Comparison of ENCODE assay signal across 17 cellular contexts in genomic region chr7:157797361-157797760, GRCh38.
DNase-seq lines count a peak whose midpoint lies in the region; ATAC-seq and TF ChIP-seq lines count a peak whose summit lies in the region.
"Had no signal": no experiment of that assay in that cellular context is flagged by ENCODE, and none has a peak within 500 bp of the region (broad histone marks: within the 10 kb centered on the region; RNA-seq: fewer than 3 reads in every experiment).

No MANE protein-coding gene starts in this region.

- H3K27ac ChIP-seq in brain microvascular endothelial cell (no peak overlapping the region), mesendoderm (ENCODE audit: low read depth, low read length) (no peak overlapping the region)
- H3K27ac ChIP-seq: BLaER1 treated with 17β-estradiol and CSF1 and Interleukin-3, amounts not matched to agents 10 nM and 100 nM; GM23248 had no signal

- no peak overlapping the region for H2BK15ac ChIP-seq in mesendoderm (replicated peaks; ENCODE audit: low read depth)

- no CpG with 5 or more reads among the region's 12 CpGs for WGBS in mesendoderm (ENCODE audit: extremely low coverage, insufficient coverage, low lambda C conversion rate)

- no peak overlapping the region for H2BK5ac ChIP-seq in mesendoderm (ENCODE audit: low read length)

- H3K56ac ChIP-seq in mesendoderm (ENCODE audit: low read length): no peak overlapping the region

- no peak overlapping the region for H4K8ac ChIP-seq in mesendoderm (ENCODE audit: low read depth, low read length)

- no peaks in the 10 kb centered on the region for H3K27me3 ChIP-seq in brain microvascular endothelial cell (replicated peaks)
- no peaks in the 10 kb centered on the region for H3K27me3 ChIP-seq in mesendoderm (ENCODE audit: insufficient read depth, low read length, poor library complexity)

- H3K23ac ChIP-seq in mesendoderm (ENCODE audit: low read length): no peak overlapping the region

- no peak for ATAC-seq in HG02938 (IDR thresholded peaks at IDR 0.05; ENCODE audit: unreplicated experiment)
- ATAC-seq in activated CD8-positive, alpha-beta T cell treated with anti-CD3 and anti-CD28 coated beads, Interleukin-2, amount 10 ng/mL, durations not matched to agents 7 days and 5 days: no peak
- ATAC-seq: CD8-positive, alpha-beta T cell; HepG2 had no signal

- no peak overlapping the region for H3K27ac Mint-ChIP-seq in activated CD8-positive, alpha-beta T cell treated with anti-CD3 and anti-CD28 coated beads, Interleukin-2, amount 10 ng/mL, durations not matched to agents 7 days and 5 days
- H3K27ac Mint-ChIP-seq in T-helper 2 cell treated with Interferon-gamma antibody and Interleukin-4, amounts not matched to agents 5 μg/mL and 100 μg/mL, for 36 hours: no peak overlapping the region
- H3K27ac Mint-ChIP-seq: B cell; CD8-positive, alpha-beta T cell; IgD-negative memory B cell had no signal

- TF ChIP-seq CTCF in brain microvascular endothelial cell (IDR thresholded peaks at IDR 0.05; ENCODE audit: low read depth, low read length, missing control alignments): no peak
- TF ChIP-seq CTCF in GM10266 (IDR thresholded peaks at IDR 0.05; ENCODE audit: control insufficient read depth, insufficient read depth, low read depth, missing control alignments): no peak

- no peak overlapping the region for H3K4me3 ChIP-seq in brain microvascular endothelial cell (ENCODE audit: low read depth, low read length)
- H3K4me3 ChIP-seq in mesendoderm (ENCODE audit: low read length): no peak overlapping the region
- H3K4me3 ChIP-seq: BLaER1 treated with 17β-estradiol and CSF1 and Interleukin-3, amounts not matched to agents 10 nM and 100 nM; GM23248 had no signal

- H3K18ac ChIP-seq in mesendoderm (ENCODE audit: low read length): no peak overlapping the region

- H3K36me3 ChIP-seq in brain microvascular endothelial cell (replicated peaks) (no peaks in the 10 kb centered on the region), mesendoderm (ENCODE audit: control insufficient read depth, insufficient read depth, low read length) (no peaks in the 10 kb centered on the region)
- H3K36me3 ChIP-seq: BLaER1 treated with 17β-estradiol and CSF1 and Interleukin-3, amounts not matched to agents 10 nM and 100 nM had no signal

- no peaks in the 10 kb centered on the region for H3K27me3 Mint-ChIP-seq in activated CD8-positive, alpha-beta T cell treated with anti-CD3 and anti-CD28 coated beads, Interleukin-2, amount 10 ng/mL, durations not matched to agents 7 days and 5 days (ENCODE audit: low read depth)
- H3K27me3 Mint-ChIP-seq in T-helper 2 cell treated with Interferon-gamma antibody and Interleukin-4, amounts not matched to agents 5 μg/mL and 100 μg/mL, for 36 hours (ENCODE audit: low read depth): no peaks in the 10 kb centered on the region
- H3K27me3 Mint-ChIP-seq: B cell, IgD-negative memory B cell had no signal

- H2AK5ac ChIP-seq in mesendoderm (ENCODE audit: low read length): no peak overlapping the region

- H3K4me3 Mint-ChIP-seq in activated CD8-positive, alpha-beta T cell treated with anti-CD3 and anti-CD28 coated beads, Interleukin-2, amount 10 ng/mL, durations not matched to agents 7 days and 5 days: no peak overlapping the region
- no peak overlapping the region for H3K4me3 Mint-ChIP-seq in T-helper 2 cell treated with Interferon-gamma antibody and Interleukin-4, amounts not matched to agents 5 μg/mL and 100 μg/mL, for 36 hours
- H3K4me3 Mint-ChIP-seq: B cell; CD8-positive, alpha-beta T cell; IgD-negative memory B cell had no signal

- no peaks in the 10 kb centered on the region for H3K79me2 ChIP-seq in mesendoderm (ENCODE audit: control insufficient read depth, insufficient read depth, low read length)

- H3K9me3 Mint-ChIP-seq in activated CD8-positive, alpha-beta T cell treated with anti-CD3 and anti-CD28 coated beads, Interleukin-2, amount 10 ng/mL, durations not matched to agents 7 days and 5 days (ENCODE audit: insufficient read depth): no peaks in the 10 kb centered on the region
- H3K9me3 Mint-ChIP-seq in T-helper 2 cell treated with Interferon-gamma antibody and Interleukin-4, amounts not matched to agents 5 μg/mL and 100 μg/mL, for 36 hours: no peaks in the 10 kb centered on the region
- H3K9me3 Mint-ChIP-seq: CD8-positive, alpha-beta T cell had no signal

- H2BK120ac ChIP-seq in mesendoderm (ENCODE audit: low read depth, low read length): no peak overlapping the region

- no peak overlapping the region for H3K4me2 ChIP-seq in mesendoderm (ENCODE audit: low read length)
- H3K4me2 ChIP-seq: BLaER1 treated with 17β-estradiol and CSF1 and Interleukin-3, amounts not matched to agents 10 nM and 100 nM had no signal

- H3K4me1 ChIP-seq in mesendoderm (ENCODE audit: control insufficient read depth, low read depth, low read length): no peaks in the 10 kb centered on the region

- H4K5ac ChIP-seq in mesendoderm (ENCODE audit: low read length): no peak overlapping the region

- peak; percentile 16 for DNase-seq in ELF-1 (ENCODE audit: low read depth, low spot score)
- peak; percentile 14 for DNase-seq in brain microvascular endothelial cell
- peak; percentile 78 for DNase-seq in islet precursor cell
- peak; percentile 67 for DNase-seq in mesendoderm
- DNase-seq in activated CD8-positive, alpha-beta T cell treated with anti-CD3 and anti-CD28 coated beads, Interleukin-2, amount 10 ng/mL, durations not matched to agents 7 days and 5 days: no peak
- no peak for DNase-seq in GM10266 (ENCODE audit: extremely low spot score)
- DNase-seq in T-helper 2 cell treated with Interferon-gamma antibody and Interleukin-4, amounts not matched to agents 5 μg/mL and 100 μg/mL, for 36 hours (ENCODE audit: low spot score): no peak
- DNase-seq: Calu3; CD8-positive, alpha-beta T cell; DMS79 treated with DMSO at 0.1 percent for 48 hours; GM23248; HCEC 1CT had no signal

- H3K36me3 Mint-ChIP-seq in activated CD8-positive, alpha-beta T cell treated with anti-CD3 and anti-CD28 coated beads, Interleukin-2, amount 10 ng/mL, durations not matched to agents 7 days and 5 days (ENCODE audit: low read depth): no peaks in the 10 kb centered on the region
- H3K36me3 Mint-ChIP-seq in T-helper 2 cell treated with Interferon-gamma antibody and Interleukin-4, amounts not matched to agents 5 μg/mL and 100 μg/mL, for 36 hours (ENCODE audit: low read depth): no peaks in the 10 kb centered on the region
- H3K36me3 Mint-ChIP-seq: CD8-positive, alpha-beta T cell; IgD-negative memory B cell had no signal

- in situ Hi-C loops in brain microvascular endothelial cell (cut with HindIII; ENCODE audit: low pct_ligation_motif_present, low sequenced_read_pairs): no loop called here

- H3K4me1 Mint-ChIP-seq in activated CD8-positive, alpha-beta T cell treated with anti-CD3 and anti-CD28 coated beads, Interleukin-2, amount 10 ng/mL, durations not matched to agents 7 days and 5 days (ENCODE audit: low read depth): no peaks in the 10 kb centered on the region
- H3K4me1 Mint-ChIP-seq in T-helper 2 cell treated with Interferon-gamma antibody and Interleukin-4, amounts not matched to agents 5 μg/mL and 100 μg/mL, for 36 hours (ENCODE audit: low read depth): no peaks in the 10 kb centered on the region
- H3K4me1 Mint-ChIP-seq: B cell had no signal

- no peaks in the 10 kb centered on the region for H3K79me1 ChIP-seq in mesendoderm (ENCODE audit: low read length)

- H3K9ac ChIP-seq in mesendoderm (ENCODE audit: low read length): no peak overlapping the region
- H3K9ac ChIP-seq: BLaER1 treated with 17β-estradiol and CSF1 and Interleukin-3, amounts not matched to agents 10 nM and 100 nM; GM23248 had no signal

- CTCF ChIA-PET in activated CD8-positive, alpha-beta T cell treated with anti-CD3 and anti-CD28 coated beads, Interleukin-2, amount 10 ng/mL, durations not matched to agents 7 days and 5 days (lab: Charles Lee): no interaction called here

- no peak overlapping the region for H3K4ac ChIP-seq in mesendoderm (ENCODE audit: low read depth, low read length)

- POLR2A ChIA-PET in activated CD8-positive, alpha-beta T cell treated with anti-CD3 and anti-CD28 coated beads, Interleukin-2, amount 10 ng/mL, durations not matched to agents 7 days and 5 days (lab: Charles Lee): no interaction called here

Comparison
In these comparisons a context has a peak if more than half of its experiments do, and no peak if none do; other contexts are left out.
1. DNase-seq: peak in ELF-1 (single experiment), brain microvascular endothelial cell (single experiment), islet precursor cell (single experiment) and mesendoderm (single experiment); none in activated CD8-positive, alpha-beta T cell treated with anti-CD3 and anti-CD28 coated beads, Interleukin-2, amount 10 ng/mL, durations not matched to agents 7 days and 5 days (single experiment), GM10266 (single experiment) and T-helper 2 cell treated with Interferon-gamma antibody and Interleukin-4, amounts not matched to agents 5 μg/mL and 100 μg/mL, for 36 hours (single experiment).